In genomic region chr17:15335446-15335845, GRCh38 we compare ENCODE assay signal across 39 cellular contexts. TPM values are rescaled to one million over a fixed set of nuclear protein-coding genes. Genes with fewer than 3 reads are reported as not detected.
"Had no signal": no experiment of that assay in that cellular context is flagged by ENCODE, and none has a peak within 500 bp of the region (broad histone marks: within the 10 kb centered on the region; RNA-seq: fewer than 3 reads in every experiment).

No MANE protein-coding gene starts in this region.

- H3K4me3 ChIP-seq: MG63 had no signal

- H3K27me3 ChIP-seq: MG63 had no signal

- H3K36me3 ChIP-seq: MG63 had no signal

- H3K9me3 ChIP-seq: MG63 had no signal

- DNase-seq: Kasumi-1, MG63, MM.1S, MV-4-11, NCI-H1048, NCI-H1092, NCI-H1092 treated with DMSO at 0.1 percent for 48 hours, NCI-H1105, NCI-H1105 treated with DMSO at 0.1 percent for 48 hours, NCI-H1417, NCI-H1417 treated with DMSO at 0.1 percent for 48 hours, NCI-H1436, NCI-H1436 treated with DMSO at 0.1 percent for 48 hours, NCI-H146, NCI-H1694, NCI-H1694 treated with DMSO at 0.1 percent for 48 hours, NCI-H187, NCI-H187 treated with DMSO at 0.1 percent for 48 hours, NCI-H1930, NCI-H2029, NCI-H2029 treated with DMSO at 0.1 percent for 48 hours, NCI-H2081, NCI-H2081 treated with DMSO at 0.1 percent for 48 hours, NCI-H2107, NCI-H2171, NCI-H2171 treated with DMSO at 0.1 percent for 48 hours, NCI-H2227 treated with DMSO at 0.1 percent for 48 hours, NCI-H226, NCI-H345, NCI-H446, NCI-H446 treated with DMSO at 0.1 percent for 48 hours, NCI-H510A, NCI-H510A treated with DMSO at 0.1 percent for 48 hours, NCI-H524, NCI-H524 treated with DMSO at 0.1 percent for 48 hours had no signal

RNA-seq across cellular contexts. Expression of gene TEKT3, which starts 6.0 kb away (rescaled TPM):
- total RNA-seq: LHCN-M2, M059J, MCF 10A, NCI-H460 had no signal
